ENCODE assay signal across 8 cellular contexts in the genomic region with DNA sequence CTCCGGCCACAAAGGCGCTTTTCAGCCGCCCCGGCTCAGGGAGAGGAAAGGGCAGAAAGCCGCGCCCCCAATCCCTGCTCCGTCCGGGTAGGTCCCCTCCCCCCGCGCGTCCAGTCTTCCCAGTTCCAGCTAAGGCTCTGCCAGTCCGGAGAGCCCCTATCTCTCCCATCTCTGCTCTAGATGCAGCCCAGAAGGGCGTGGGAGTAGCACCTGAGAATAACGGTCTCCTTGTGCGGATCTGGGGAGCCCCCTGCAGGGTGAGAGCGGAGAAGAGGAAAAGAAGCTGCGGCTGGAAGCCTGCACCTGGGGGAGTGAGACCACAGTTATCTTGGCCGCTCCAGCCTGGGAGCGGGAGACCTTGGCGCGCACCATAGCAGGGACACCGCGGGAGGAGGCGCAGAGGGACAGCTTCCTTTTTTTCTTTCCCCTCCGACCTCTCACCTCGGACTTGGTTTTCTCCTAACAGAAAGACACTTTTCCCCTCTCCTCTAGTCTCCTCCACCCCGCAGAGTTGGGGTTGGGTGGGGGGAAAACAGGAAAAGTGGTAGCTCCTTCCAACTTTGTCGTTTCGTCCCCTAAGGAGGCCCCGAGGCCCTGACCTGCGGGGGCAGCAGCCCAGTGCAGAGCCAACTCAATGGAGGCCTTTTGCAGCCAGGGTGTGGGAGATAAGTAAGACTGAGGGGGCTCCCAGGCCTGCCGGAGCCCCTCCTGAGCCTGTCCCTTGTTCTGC. TPM values are rescaled to one million over a fixed set of nuclear protein-coding genes. Genes with fewer than 3 reads are reported as not detected.
DNase-seq lines count a peak whose midpoint lies in the region; ATAC-seq and TF ChIP-seq lines count a peak whose summit lies in the region.

No MANE protein-coding gene starts in this region.

- H3K9ac ChIP-seq in ES-I3 (ENCODE audit: low read depth, low read length) = peak overlapping the region; percentile 32; the same call in 1 of the 2 replicates

- DNase-seq in NB4 (ENCODE audit: low read depth) (peak; percentile 95), naive B cell (peak; percentile 49), testis (peak; percentile 96), NCI-H1694 (lab: John Stamatoyannopoulos, UW) (no peak)
- peak; percentile 55 for DNase-seq in activated CD4-positive, alpha-beta T cell treated with anti-CD3 and anti-CD28 coated beads, Interleukin-2, amount 50 U/mL, for 1 hour
- peak in 2 of 3 experiments; percentile 40 to 43 for DNase-seq in effector memory CD8-positive, alpha-beta T cell

- peaks cover 14% of the 10 kb centered on the region; the same call in 1 of the 2 replicates for H3K4me1 ChIP-seq in ES-I3 (ENCODE audit: insufficient read depth, low read length)
- peaks cover 47% of the 10 kb centered on the region for H3K4me1 ChIP-seq in testis

- peaks cover 15% of the 10 kb centered on the region for H3K36me3 Mint-ChIP-seq in effector memory CD8-positive, alpha-beta T cell (ENCODE audit: insufficient read depth)
- peaks cover 0 to 16% of the 10 kb centered on the region in 2 donors for H3K36me3 Mint-ChIP-seq in naive B cell

- H3K27me3 ChIP-seq in testis = no peaks in the 10 kb centered on the region

- peaks cover 27 to 32% of the 10 kb centered on the region in 2 donors for H3K4me1 Mint-ChIP-seq in effector memory CD8-positive, alpha-beta T cell (ENCODE audit: low read depth in 2 of 2)
- peaks cover 39 to 59% (median 53%) of the 10 kb centered on the region in 3 donors for H3K4me1 Mint-ChIP-seq in naive B cell

- peak overlapping the region in 1 of 2 donors; percentile 73 for H3K4me3 Mint-ChIP-seq in effector memory CD8-positive, alpha-beta T cell
- peak overlapping the region in 7 of 8 donors; percentile 17 to 84 (median 59) for H3K4me3 Mint-ChIP-seq in naive B cell

- H3K9me3 ChIP-seq in ES-I3 (ENCODE audit: control insufficient read depth, insufficient read depth, low read length) (no peaks in the 10 kb centered on the region), testis (no peaks in the 10 kb centered on the region)

- TF ChIP-seq POLR2A in NB4 (IDR thresholded peaks at IDR 0.05; ENCODE audit: extremely low read depth, insufficient read length) (no peak), testis (IDR thresholded peaks at IDR 0.05) (no peak)

- H3K9me3 Mint-ChIP-seq in effector memory CD8-positive, alpha-beta T cell = no peaks in the 10 kb centered on the region
- no peaks in the 10 kb centered on the region for H3K9me3 Mint-ChIP-seq in naive B cell

- TF ChIP-seq CTCF in NB4 (IDR thresholded peaks at IDR 0.05; ENCODE audit: low read depth, low read length) (peak; percentile 63), testis (IDR thresholded peaks at IDR 0.05) (peak; percentile 25 to 47 (median 29))

- intact Hi-C loops in testis (cut with DNase I; ENCODE audit: low total_unique reads) = no loop called here

- no peak overlapping the region for H3K27ac Mint-ChIP-seq in effector memory CD8-positive, alpha-beta T cell
- H3K27ac Mint-ChIP-seq in naive B cell = peak overlapping the region in 4 of 6 donors; percentile 33 to 89 (median 53)

- H3K4me3 ChIP-seq in NB4 (ENCODE audit: low read depth, low read length) (peak overlapping the region; percentile 36), testis (peak overlapping the region; percentile 29 to 52)

- WGBS in testis, 2 donors = 3 to 6% methylated on average over 29 to 30 of the region's 32 CpGs

- H3K36me3 ChIP-seq in ES-I3 (ENCODE audit: insufficient read depth, low read length) (no peaks in the 10 kb centered on the region), testis (ENCODE audit: low read depth, missing control alignments) (no peaks in the 10 kb centered on the region)

- peak overlapping the region in 1 of 2 donors; percentile 4 for H3K27ac ChIP-seq in testis

- peak; percentile 31 for ATAC-seq in effector memory CD8-positive, alpha-beta T cell (replicated peaks)
- ATAC-seq in naive B cell (ENCODE audit: low read depth in 2 of 2) (peak; percentile 45 to 58), HG02642 (IDR thresholded peaks at IDR 0.05; ENCODE audit: poor library complexity, unreplicated experiment) (no peak)

- peaks cover 43 to 78% of the 10 kb centered on the region in 2 donors for H3K27me3 Mint-ChIP-seq in effector memory CD8-positive, alpha-beta T cell
- peaks cover 52 to 69% (median 64%) of the 10 kb centered on the region in 3 donors for H3K27me3 Mint-ChIP-seq in naive B cell

RNA-seq across cellular contexts. Expression of a gene that starts 2.4 kb away (rescaled TPM):
- not detected for polyA plus RNA-seq in naive B cell (ENCODE audit: low read depth in 6 of 6)
- 100 to 1,000 TPM in 1 of 2 donors, 10 to 100 TPM in 1; 97.6 to 148 TPM for total RNA-seq in testis
- 40.0 TPM for polyA plus RNA-seq in testis (ENCODE audit: insufficient read depth, low read depth, low replicate concordance)

RNA-seq across cellular contexts. Expression of a gene that starts 18.4 kb away (rescaled TPM):
- polyA plus RNA-seq in naive B cell (ENCODE audit: low read depth in 6 of 6) (10 to 100 TPM; 42.4 to 93.6 (median 59.1) TPM), testis (ENCODE audit: insufficient read depth, low read depth, low replicate concordance) (178 TPM)
- 100 to 1,000 TPM; 223 to 265 TPM for total RNA-seq in testis

RNA-seq across cellular contexts. Expression of a gene that starts 22.5 kb away (rescaled TPM):
- polyA plus RNA-seq in naive B cell (ENCODE audit: low read depth in 6 of 6) = 1 to 10 TPM; 4.5 to 8.6 (median 6.1) TPM
- total RNA-seq in testis = 1 to 10 TPM; 1.7 to 5.9 TPM
- 1.5 TPM for polyA plus RNA-seq in testis (ENCODE audit: insufficient read depth, low read depth, low replicate concordance)

RNA-seq across cellular contexts. Expression of a gene that starts 31.7 kb away (rescaled TPM):
- polyA plus RNA-seq in naive B cell (ENCODE audit: low read depth in 6 of 6) = 10 to 100 TPM in 3 of 6 donors, 1 to 10 TPM in 3; 2.6 to 33.6 (median 9.7) TPM
- total RNA-seq in testis = 100 to 1,000 TPM; 148 to 169 TPM
- polyA plus RNA-seq in testis (ENCODE audit: insufficient read depth, low read depth, low replicate concordance) = 67.1 TPM

RNA-seq across cellular contexts. Expression of a gene that starts 38.9 kb away (rescaled TPM):
- polyA plus RNA-seq in naive B cell (ENCODE audit: low read depth in 6 of 6) = 100 to 1,000 TPM; 355 to 614 (median 402) TPM
- 1,000 to 10,000 TPM in 1 of 2 donors, 100 to 1,000 TPM in 1; 642 to 1,178 TPM for total RNA-seq in testis
- polyA plus RNA-seq in testis (ENCODE audit: insufficient read depth, low read depth, low replicate concordance) = 894 TPM

Comparison
In these comparisons a context has a peak if more than half of its experiments do, and no peak if none do; other contexts are left out.
1. H3K27ac Mint-ChIP-seq: peak in naive B cell (4 of 6); none in effector memory CD8-positive, alpha-beta T cell (0 of 2).
2. RNA of a gene that starts 2.4 kb away (polyA plus RNA-seq): 40.0 TPM in testis (single experiment); not detected in naive B cell; every median in the first group is over 10 times any median in the second.